In genomic region chr5:119358901-119359603, GRCh38 we compare ENCODE assay signal across 15 cellular contexts. TPM values are rescaled to one million over a fixed set of nuclear protein-coding genes. Genes with fewer than 3 reads are reported as not detected.
DNase-seq lines count a peak whose midpoint lies in the region; ATAC-seq and TF ChIP-seq lines count a peak whose summit lies in the region.
"Had no signal": no experiment of that assay in that cellular context is flagged by ENCODE, and none has a peak within 500 bp of the region (broad histone marks: within the 10 kb centered on the region; RNA-seq: fewer than 3 reads in every experiment).

No MANE protein-coding gene starts in this region.

- no peak for TF ChIP-seq POLR2A in thyroid gland (IDR thresholded peaks at IDR 0.05)

- DNase-seq in activated naive CD4-positive, alpha-beta T cell treated with anti-CD3 and anti-CD28 coated beads, Interleukin-2, amount 10 ng/mL, durations not matched to agents 7 days and 5 days = no peak
- no peak for DNase-seq in activated naive CD4-positive, alpha-beta T cell treated with Interleukin-2 at 50 U/mL for 16 hours
- no peak for DNase-seq in RWPE2 (ENCODE audit: low spot score)
- no peak for DNase-seq in thyroid gland
- DNase-seq in HCEC 1CT = no peak
- no peak for DNase-seq in NCI-H2029 (lab: John Stamatoyannopoulos, UW)
- DNase-seq: activated CD4-positive, CD25-positive, alpha-beta regulatory T cell treated with anti-CD3 and anti-CD28 coated beads, Interleukin-2, amount 50 U/mL, for 72 hours; amygdala; effector CD8-positive, alpha-beta T cell; GDM1; heart left ventricle; stimulated activated CD4-positive, alpha-beta T cell treated with anti-CD3 and anti-CD28 coated beads, Interleukin-4, amount 100 ng/mL, for 1 hour had no signal

- intact Hi-C loops in thyroid gland (cut with DNase I) = no loop called here

- no peaks in the 10 kb centered on the region for H3K27me3 ChIP-seq in RWPE2 (ENCODE audit: insufficient read depth, poor library complexity, severe bottlenecking)
- H3K27me3 ChIP-seq in esophagus (ENCODE audit: control insufficient read depth in 1 of 2, insufficient read depth in 2 of 2, low read length in 2 of 2) = no peaks in the 10 kb centered on the region
- no peaks in the 10 kb centered on the region for H3K27me3 ChIP-seq in thyroid gland
- H3K27me3 ChIP-seq: heart left ventricle, suprapubic skin had no signal

- H3K4me3 ChIP-seq in RWPE2 (ENCODE audit: severe bottlenecking) (no peak overlapping the region), esophagus (ENCODE audit: low read depth in 1 of 2, low read length in 2 of 2) (no peak overlapping the region), thyroid gland (replicated peaks in 1 of 3) (no peak overlapping the region)
- H3K4me3 ChIP-seq: suprapubic skin had no signal

- CTCF ChIA-PET in activated naive CD4-positive, alpha-beta T cell treated with anti-CD3 and anti-CD28 coated beads, Interleukin-2, amount 10 ng/mL, durations not matched to agents 7 days and 5 days (lab: Charles Lee) = interaction anchor here (0.5 to 3.8 kb wide), 6 partner anchors 10 to 233 kb away, joined by 3 to 26 read pairs (median 4); no protein-coding TSS in a partner anchor

- ATAC-seq in RWPE2 (ENCODE audit: low read depth) = no peak
- no peak for ATAC-seq in activated CD4-positive, CD25-positive, alpha-beta regulatory T cell treated with anti-CD3 and anti-CD28 coated beads, Interleukin-2, amount 50 U/mL, for 24 hours
- ATAC-seq: heart left ventricle had no signal

- peaks cover 62% of the 10 kb centered on the region for H3K36me3 Mint-ChIP-seq in activated naive CD4-positive, alpha-beta T cell treated with anti-CD3 and anti-CD28 coated beads, Interleukin-2, amount 10 ng/mL, durations not matched to agents 7 days and 5 days

- H3K9me3 ChIP-seq in RWPE2 (ENCODE audit: severe bottlenecking) (no peaks in the 10 kb centered on the region), esophagus (ENCODE audit: control insufficient read depth in 2 of 2, insufficient read depth in 1 of 2, low read depth in 1 of 2, low read length in 1 of 2) (no peaks in the 10 kb centered on the region), thyroid gland (no peaks in the 10 kb centered on the region)
- H3K9me3 ChIP-seq: heart left ventricle, suprapubic skin had no signal

- H3K4me3 Mint-ChIP-seq in activated naive CD4-positive, alpha-beta T cell treated with anti-CD3 and anti-CD28 coated beads, Interleukin-2, amount 10 ng/mL, durations not matched to agents 7 days and 5 days = peak overlapping the region; percentile 11

- 61 to 75% methylated on average over 7 of the region's 7 CpGs for WGBS in esophagus, 2 donors
- 76 to 82% methylated on average over 7 of the region's 7 CpGs for WGBS in thyroid gland, 2 donors

- no peaks in the 10 kb centered on the region for H3K27me3 Mint-ChIP-seq in activated naive CD4-positive, alpha-beta T cell treated with anti-CD3 and anti-CD28 coated beads, Interleukin-2, amount 10 ng/mL, durations not matched to agents 7 days and 5 days

- H3K27ac ChIP-seq in RWPE2 (ENCODE audit: poor library complexity, severe bottlenecking) (peak overlapping the region; percentile 90), esophagus (ENCODE audit: low read depth in 2 of 2, low read length in 1 of 2) (peak overlapping the region; percentile 18 to 40), thyroid gland (peak overlapping the region; percentile 86 to 93 (median 89))
- H3K27ac ChIP-seq: suprapubic skin had no signal

- H3K9me3 Mint-ChIP-seq in activated naive CD4-positive, alpha-beta T cell treated with anti-CD3 and anti-CD28 coated beads, Interleukin-2, amount 10 ng/mL, durations not matched to agents 7 days and 5 days = no peaks in the 10 kb centered on the region

- peaks cover 96% of the 10 kb centered on the region for H3K4me1 Mint-ChIP-seq in activated naive CD4-positive, alpha-beta T cell treated with anti-CD3 and anti-CD28 coated beads, Interleukin-2, amount 10 ng/mL, durations not matched to agents 7 days and 5 days

- no peaks in the 10 kb centered on the region for H3K36me3 ChIP-seq in RWPE2 (ENCODE audit: low read depth)
- H3K36me3 ChIP-seq in esophagus (ENCODE audit: control insufficient read depth in 2 of 2, insufficient read depth in 2 of 2, low read length in 1 of 2) = no peaks in the 10 kb centered on the region
- no peaks in the 10 kb centered on the region for H3K36me3 ChIP-seq in thyroid gland
- H3K36me3 ChIP-seq: heart left ventricle, suprapubic skin had no signal

- H3K4me1 ChIP-seq in RWPE2 (ENCODE audit: insufficient read depth, poor library complexity, severe bottlenecking) (peaks cover 56% of the 10 kb centered on the region), esophagus (ENCODE audit: control insufficient read depth in 2 of 2, insufficient read depth in 2 of 2, low read length in 1 of 2) (peaks cover 13 to 19% of the 10 kb centered on the region in 2 donors), thyroid gland (peaks cover 48 to 55% of the 10 kb centered on the region in 2 donors)

- peak overlapping the region; percentile 21 for H3K27ac Mint-ChIP-seq in activated naive CD4-positive, alpha-beta T cell treated with anti-CD3 and anti-CD28 coated beads, Interleukin-2, amount 10 ng/mL, durations not matched to agents 7 days and 5 days

- TF ChIP-seq CTCF in RWPE2 (IDR thresholded peaks at IDR 0.05; ENCODE audit: poor library complexity, severe bottlenecking) (no peak), thyroid gland (IDR thresholded peaks at IDR 0.05) (no peak)

RNA-seq across cellular contexts. Expression of gene TNFAIP8, which starts 3.2 kb away (rescaled TPM):
- polyA plus RNA-seq in esophagus = 10 to 100 TPM; 11.0 to 16.1 TPM
- 10 to 100 TPM; 15.7 to 36.8 (median 33.6) TPM for total RNA-seq in thyroid gland

Comparison
In these comparisons a context has a peak if more than half of its experiments do, and no peak if none do; other contexts are left out.
1. H3K27ac ChIP-seq: peak in every context shown above with its lines; median percentile 90 in RWPE2; 89 in thyroid gland; 29 in esophagus.